ENCODE assay signal across 1 cellular context in genomic region chr20:8114612-8115011, GRCh38.
TF ChIP-seq lines count a peak whose summit lies in the region.
"Not testable (repeated sequence)": the region's sequence is repeated elsewhere in the genome, so short reads cannot be mapped to it uniquely, and the experiment has no call there.

No MANE protein-coding gene starts in this region.

TF ChIP-seq in HepG2, 621 proteins besides CTCF, POLR2A, EP300 and RAD21 (continued from another document and continues in another):
- not testable (repeated sequence) for TF ChIP-seq NONO, SOX13 (IDR thresholded peaks at IDR 0.05)
- TF ChIP-seq NONO (CRISPR knock-in tag; conservative IDR thresholded peaks at IDR 0.05) (0 out of 2 replicates have a peak, but pooled peaks have one; percentile 29), ZNF281 (CRISPR knock-in tag; IDR thresholded peaks at IDR 0.05; ENCODE audit: borderline replicate concordance) (peak; percentile 88; the same call in 1 of the 2 replicates), ELF1 (CRISPR knock-in tag; IDR thresholded peaks at IDR 0.05) (peak; percentile 45; the same call in 1 of the 2 replicates), UBTF (CRISPR knock-in tag; IDR thresholded peaks at IDR 0.05) (peak; percentile 54), HOMEZ (CRISPR knock-in tag; IDR thresholded peaks at IDR 0.05; ENCODE audit: low read depth) (peak; percentile 56; the same call in 1 of the 2 replicates), POGZ (CRISPR knock-in tag; IDR thresholded peaks at IDR 0.05) (peak; percentile 46; the same call in 1 of the 2 replicates), ZNF263 (CRISPR knock-in tag; IDR thresholded peaks at IDR 0.05) (peak; percentile 92), RXRA (CRISPR knock-in tag; IDR thresholded peaks at IDR 0.05) (peak; percentile 42; the same call in 1 of the 2 replicates), NR2F1 (CRISPR knock-in tag; IDR thresholded peaks at IDR 0.05) (peak; percentile 32 to 48; a peak in 3 of 4 replicates), ZFP90 (CRISPR knock-in tag; IDR thresholded peaks at IDR 0.05; ENCODE audit: borderline replicate concordance) (0 out of 2 replicates have a peak, but pooled peaks have one; percentile 30), HNRNPLL (IDR thresholded peaks at IDR 0.05; ENCODE audit: low read depth, low read length, poor library complexity, severe bottlenecking) (peak; percentile 73), FOSL2 (CRISPR knock-in tag; IDR thresholded peaks at IDR 0.05) (peak; percentile 79), ZSCAN29 (CRISPR knock-in tag; conservative IDR thresholded peaks at IDR 0.05) (0 out of 2 replicates have a peak, but pooled peaks have one; percentile 28), FOXJ3 (CRISPR knock-in tag; IDR thresholded peaks at IDR 0.05; ENCODE audit: borderline replicate concordance) (peak; percentile 24; the same call in 1 of the 2 replicates), SOX13 (CRISPR knock-in tag; conservative IDR thresholded peaks at IDR 0.05 in 1 of 2, IDR thresholded peaks at IDR 0.05 in 1 of 2) (0 out of 4 replicates have a peak, but pooled peaks of 1 of the 2 experiments have one; percentile 10), ATF4 (CRISPR knock-in tag; IDR thresholded peaks at IDR 0.05) (peak in 1 of 2 experiments; percentile 54; a peak in 1 of 4 replicates), NKX3-1 (CRISPR knock-in tag; IDR thresholded peaks at IDR 0.05) (0 out of 2 replicates have a peak, but pooled peaks have one; percentile 43), ETV5 (CRISPR knock-in tag; IDR thresholded peaks at IDR 0.05; ENCODE audit: borderline replicate concordance) (0 out of 2 replicates have a peak, but pooled peaks have one; percentile 26), NFKB2 (CRISPR knock-in tag; IDR thresholded peaks at IDR 0.05; ENCODE audit: borderline replicate concordance) (0 out of 2 replicates have a peak, but pooled peaks have one; percentile 49), GABPB1 (CRISPR knock-in tag; IDR thresholded peaks at IDR 0.05) (peak; percentile 60; the same call in 1 of the 2 replicates), ZBTB14 (CRISPR knock-in tag; IDR thresholded peaks at IDR 0.05) (peak; percentile 95), AKNA (CRISPR knock-in tag; IDR thresholded peaks at IDR 0.05; ENCODE audit: borderline replicate concordance) (0 out of 2 replicates have a peak, but pooled peaks have one; percentile 7), THRA (CRISPR knock-in tag; IDR thresholded peaks at IDR 0.05; ENCODE audit: borderline replicate concordance) (peak; percentile 33; the same call in 1 of the 2 replicates), ZNF563 (CRISPR knock-in tag; IDR thresholded peaks at IDR 0.05) (0 out of 2 replicates have a peak, but pooled peaks have one; percentile 15), MYPOP (CRISPR knock-in tag; IDR thresholded peaks at IDR 0.05) (0 out of 2 replicates have a peak, but pooled peaks have one; percentile 48), TBX3 (IDR thresholded peaks at IDR 0.05; ENCODE audit: borderline replicate concordance) (0 out of 2 replicates have a peak, but pooled peaks have one; percentile 40), CBX5 (CRISPR knock-in tag; IDR thresholded peaks at IDR 0.05; ENCODE audit: borderline replicate concordance) (peak; percentile 58; the same call in 1 of the 2 replicates), KAT7 (CRISPR knock-in tag; IDR thresholded peaks at IDR 0.05; ENCODE audit: borderline replicate concordance) (peak; percentile 49; the same call in 1 of the 2 replicates), KMT2B (CRISPR knock-in tag; IDR thresholded peaks at IDR 0.05) (peak; percentile 70; the same call in 1 of the 2 replicates), SALL2 (CRISPR knock-in tag; IDR thresholded peaks at IDR 0.05) (0 out of 2 replicates have a peak, but pooled peaks have one; percentile 39), ZBTB7B (CRISPR knock-in tag; IDR thresholded peaks at IDR 0.05) (peak; percentile 39; the same call in 1 of the 2 replicates), MAX (IDR thresholded peaks at IDR 0.05) (peak; percentile 44; the same call in 1 of the 2 replicates), FOXA3 (CRISPR knock-in tag; IDR thresholded peaks at IDR 0.05) (peak; percentile 24; the same call in 1 of the 2 replicates), ERF (CRISPR knock-in tag; IDR thresholded peaks at IDR 0.05) (peak; percentile 32; the same call in 1 of the 2 replicates)
